Comparison of ENCODE assay signal across 8 cellular contexts in genomic region chrX:83469551-83469950, GRCh38. TPM values are rescaled to one million over a fixed set of nuclear protein-coding genes. Genes with fewer than 3 reads are reported as not detected.
DNase-seq lines count a peak whose midpoint lies in the region; ATAC-seq and TF ChIP-seq lines count a peak whose summit lies in the region.

No MANE protein-coding gene starts in this region.

- H3K9me3 ChIP-seq in DOHH2 (ENCODE audit: control insufficient read depth, insufficient read depth, low read length) (no peaks in the 10 kb centered on the region), SJCRH30 (replicated peaks) (no peaks in the 10 kb centered on the region)

- H3K27ac ChIP-seq in DOHH2 (ENCODE audit: low read depth, low read length) (no peak overlapping the region), SJCRH30 (no peak overlapping the region)

- TF ChIP-seq CTCF in DOHH2 (IDR thresholded peaks at IDR 0.05; ENCODE audit: low read depth, low read length, poor library complexity, severe bottlenecking): peak; percentile 48
- peak; percentile 33 for TF ChIP-seq CTCF in kidney epithelial cell (IDR thresholded peaks at IDR 0.05; ENCODE audit: insufficient read depth, low read length, poor library complexity, severe bottlenecking)

- H4K20me1 ChIP-seq in DOHH2 (ENCODE audit: control insufficient read depth, insufficient read depth, low read depth, low read length): no peaks in the 10 kb centered on the region

- H3K27me3 ChIP-seq in DOHH2 (ENCODE audit: control insufficient read depth, low read length): no peaks in the 10 kb centered on the region
- H3K27me3 ChIP-seq in SJCRH30: no peaks in the 10 kb centered on the region
- no peaks in the 10 kb centered on the region for H3K27me3 ChIP-seq in kidney epithelial cell (ENCODE audit: control insufficient read depth, insufficient read depth, low read length)

- H3K4me1 ChIP-seq in DOHH2 (ENCODE audit: control insufficient read depth, low read length) (peaks cover 8% of the 10 kb centered on the region), SJCRH30 (no peaks in the 10 kb centered on the region)

- H3F3A ChIP-seq in DOHH2 (ENCODE audit: control insufficient read depth, insufficient read depth): no peaks in the 10 kb centered on the region

- DNase-seq in SJCRH30: peak; percentile 3 to 32
- DNase-seq in kidney epithelial cell (ENCODE audit: low read depth): no peak
- no peak for DNase-seq in activated CD4-positive, CD25-positive, alpha-beta regulatory T cell treated with anti-CD3 and anti-CD28 coated beads, Interleukin-2, amount 50 U/mL, for 72 hours
- no peak for DNase-seq in stimulated activated naive CD4-positive, alpha-beta T cell (lab: John Stamatoyannopoulos, UW)

- H3K79me2 ChIP-seq in DOHH2 (ENCODE audit: control insufficient read depth, low read length): no peaks in the 10 kb centered on the region

- no peaks in the 10 kb centered on the region for H3K9me2 ChIP-seq in DOHH2 (replicated peaks; ENCODE audit: control insufficient read depth, low read length)

- H3K36me3 ChIP-seq in DOHH2 (ENCODE audit: control insufficient read depth, low read length): no peaks in the 10 kb centered on the region
- H3K36me3 ChIP-seq in SJCRH30: no peaks in the 10 kb centered on the region
- no peaks in the 10 kb centered on the region for H3K36me3 ChIP-seq in kidney epithelial cell (ENCODE audit: control insufficient read depth, insufficient read depth, low read length)

- H3K4me3 ChIP-seq in DOHH2 (ENCODE audit: low read length) (no peak overlapping the region), SJCRH30 (no peak overlapping the region), kidney epithelial cell (ENCODE audit: low read depth, low read length) (no peak overlapping the region)

- ATAC-seq in GM18907 (IDR thresholded peaks at IDR 0.05; ENCODE audit: unreplicated experiment) (peak; percentile 95), HG03342 (IDR thresholded peaks at IDR 0.05; ENCODE audit: unreplicated experiment) (peak; percentile 98), HG03139 (IDR thresholded peaks at IDR 0.05; ENCODE audit: unreplicated experiment) (no peak)

- H3K4me2 ChIP-seq in DOHH2 (ENCODE audit: low read length): no peak overlapping the region

RNA-seq across cellular contexts. Expression of gene POU3F4, which starts 38.5 kb away (rescaled TPM):
- total RNA-seq in SJCRH30 (2014; rRNA removed; shearing (Covaris generic)): not detected in 2 replicates
- 0.17 and 0.55 TPM in 2 replicates for total RNA-seq in kidney epithelial cell

Comparison
In these comparisons a context has a peak if more than half of its experiments do, and no peak if none do; other contexts are left out.
1. DNase-seq: peak in SJCRH30 (2 of 2); none in kidney epithelial cell (single experiment), activated CD4-positive, CD25-positive, alpha-beta regulatory T cell treated with anti-CD3 and anti-CD28 coated beads, Interleukin-2, amount 50 U/mL, for 72 hours (single experiment) and stimulated activated naive CD4-positive, alpha-beta T cell (0 of 6).